ENCODE assay signal across 11 cellular contexts in genomic region chr9:72951520-72952393, GRCh38. TPM values are rescaled to one million over a fixed set of nuclear protein-coding genes. Genes with fewer than 3 reads are reported as not detected.
DNase-seq lines count a peak whose midpoint lies in the region; ATAC-seq, FAIRE-seq and TF ChIP-seq lines count a peak whose summit lies in the region.
"Had no signal": no experiment of that assay in that cellular context is flagged by ENCODE, and none has a peak within 500 bp of the region (broad histone marks: within the 10 kb centered on the region; RNA-seq: fewer than 3 reads in every experiment).

No MANE protein-coding gene starts in this region.

- POLR2A ChIA-PET in A549 (lab: Yijun Ruan, JAX) = interaction anchor here (0.7 to 5.8 kb wide), 17 partner anchors 8 to 122 kb away, joined by 3 to 77 read pairs (median 3); no protein-coding TSS in a partner anchor
- POLR2A ChIA-PET in OCI-LY7 (lab: Charles Lee) = interaction anchor here (0.7 to 1.0 kb wide), 2 partner anchors 10 to 21 kb away, joined by 3 read pairs; no protein-coding TSS in a partner anchor

- peak overlapping the region; percentile 67 for H3K4me3 ChIP-seq in A549
- no peak overlapping the region for H3K4me3 ChIP-seq in OCI-LY7 (ENCODE audit: low read depth, low read length, poor library complexity, severe bottlenecking)
- peak overlapping the region; percentile 53 for H3K4me3 ChIP-seq in fibroblast of villous mesenchyme (ENCODE audit: low read depth, low read length)
- H3K4me3 ChIP-seq in pancreas = peak overlapping the region; percentile 28 to 46 (median 39)
- H3K4me3 ChIP-seq: lung had no signal

- WGBS in A549 (ENCODE audit: missing lambda C conversion rate) = under 1% methylated on average over 5 of the region's 5 CpGs
- 1 to 3% methylated on average over 5 of the region's 5 CpGs for WGBS in pancreas, 2 donors

- CTCF ChIA-PET in A549 (lab: Yijun Ruan, JAX) (interaction anchor here (0.9 to 3.5 kb wide), 13 partner anchors 8 to 131 kb away, joined by 3 to 25 read pairs (median 4); no protein-coding TSS in a partner anchor), OCI-LY7 (lab: Charles Lee; ENCODE audit: unreplicated experiment) (no interaction called here)

- no peak for TF ChIP-seq POLR2A in A549 (IDR thresholded peaks at IDR 0.05; ENCODE audit: low read length)

- H3K79me2 ChIP-seq in OCI-LY7 (ENCODE audit: insufficient read depth, low read depth, low read length) = no peaks in the 10 kb centered on the region

- H3K4me1 ChIP-seq in A549 (peaks cover 23% of the 10 kb centered on the region), OCI-LY7 (ENCODE audit: insufficient read depth, low read length, poor library complexity, severe bottlenecking) (peaks cover 11% of the 10 kb centered on the region), pancreas (peaks cover 27 to 31% (median 29%) of the 10 kb centered on the region in 3 donors)

- H4K20me1 ChIP-seq in OCI-LY7 (ENCODE audit: insufficient read depth, low read length) = no peaks in the 10 kb centered on the region

- H3K4me2 ChIP-seq in A549 (peak overlapping the region; percentile 94), OCI-LY7 (ENCODE audit: low read length) (no peak overlapping the region)

- FAIRE-seq in A549 (lab: Jason Lieb, UNC) = no peak
- peak; percentile 49 for FAIRE-seq in pancreas (lab: Jason Lieb, UNC)

- H3K9me3 Mint-ChIP-seq in activated T-cell treated with anti-CD3 and anti-CD28 coated beads, Interleukin-2, amount 50 U/mL, for 4 hours = no peaks in the 10 kb centered on the region

- no peak for TF ChIP-seq RAD21 in A549 (conservative IDR thresholded peaks at IDR 0.05 in 1 of 2, IDR thresholded peaks at IDR 0.05 in 1 of 2)

- intact Hi-C loops in OCI-LY7 (cut with micrococcal nuclease; ENCODE audit: unreplicated experiment) (no loop called here), pancreas (cut with DNase I) (no loop called here)

- peaks cover 20% of the 10 kb centered on the region for H3K27me3 Mint-ChIP-seq in activated T-cell treated with anti-CD3 and anti-CD28 coated beads, Interleukin-2, amount 50 U/mL, for 4 hours (ENCODE audit: low read depth)

- no peaks in the 10 kb centered on the region for H3K9me3 ChIP-seq in A549
- no peaks in the 10 kb centered on the region for H3K9me3 ChIP-seq in OCI-LY7 (ENCODE audit: low read length)
- H3K9me3 ChIP-seq in pancreas = no peaks in the 10 kb centered on the region

- peaks cover 2% of the 10 kb centered on the region for H3K4me1 Mint-ChIP-seq in activated T-cell treated with anti-CD3 and anti-CD28 coated beads, Interleukin-2, amount 50 U/mL, for 4 hours (ENCODE audit: low read depth)

- no peak for TF ChIP-seq EP300 in A549 (IDR thresholded peaks at IDR 0.05)

- H2AFZ ChIP-seq in OCI-LY7 (ENCODE audit: low read length) = peak overlapping the region; percentile 21; the same call in 1 of the 2 replicates

- no peaks in the 10 kb centered on the region for H3K9me2 ChIP-seq in OCI-LY7 (ENCODE audit: insufficient read depth, low read length)

- no peaks in the 10 kb centered on the region for H3K36me3 Mint-ChIP-seq in activated T-cell treated with anti-CD3 and anti-CD28 coated beads, Interleukin-2, amount 50 U/mL, for 4 hours (ENCODE audit: insufficient read depth)

- H3K27ac ChIP-seq in A549 (peak overlapping the region; percentile 90 to 91), OCI-LY7 (ENCODE audit: low read depth, low read length, poor library complexity, severe bottlenecking) (no peak overlapping the region), pancreas (peak overlapping the region; percentile 12 to 91 (median 72))

- H3K27me3 ChIP-seq in pancreas = no peaks in the 10 kb centered on the region

- H3K4me3 Mint-ChIP-seq in activated T-cell treated with anti-CD3 and anti-CD28 coated beads, Interleukin-2, amount 50 U/mL, for 4 hours = no peak overlapping the region

- no peaks in the 10 kb centered on the region for H3K36me3 ChIP-seq in OCI-LY7 (ENCODE audit: insufficient read depth, low read length)
- H3K36me3 ChIP-seq in pancreas = no peaks in the 10 kb centered on the region

- TF ChIP-seq CTCF in A549 (IDR thresholded peaks at IDR 0.05) = no peak
- no peak for TF ChIP-seq CTCF in OCI-LY7 (conservative IDR thresholded peaks at IDR 0.05; ENCODE audit: low read length)
- TF ChIP-seq CTCF in fibroblast of villous mesenchyme (IDR thresholded peaks at IDR 0.05; ENCODE audit: insufficient read depth, low read depth, low read length) = no peak
- no peak for TF ChIP-seq CTCF in pancreas (IDR thresholded peaks at IDR 0.05)

- no TSS peak for BruUV-seq in OCI-LY7 (replicated peaks; lab: Mats Ljungman, UMichigan)

- DNase-seq in A549 (ENCODE audit: low read depth in 1 of 2, low spot score in 1 of 2) (peak in 1 of 2 experiments; percentile 61), OCI-LY7 (ENCODE audit: low spot score) (no peak), fibroblast of villous mesenchyme (ENCODE audit: low read depth) (no peak), pancreas (no peak), activated gamma-delta T cell treated with Interleukin-2 at 50 U/mL for 16 hours (no peak)
- no peak for DNase-seq in activated T-cell treated with anti-CD3 and anti-CD28 coated beads, Interleukin-2, amount 50 U/mL, for 1 hour
- DNase-seq in activated T-cell treated with anti-CD3 and anti-CD28 coated beads, Interleukin-2, amount 50 U/mL, for 4 hours = no peak
- DNase-seq: activated naive CD4-positive, alpha-beta T cell treated with anti-CD3 and anti-CD28 coated beads, Interleukin-2, amount 50 U/mL, for 16 hours; C1 segment of cervical spinal cord had no signal

- no peak for ATAC-seq in A549
- ATAC-seq in pancreas = peak in 3 of 4 donors; percentile 21 to 31 (median 28)
- ATAC-seq in GM18498 (IDR thresholded peaks at IDR 0.05; ENCODE audit: unreplicated experiment) = no peak
- ATAC-seq in activated T-cell treated with anti-CD3 and anti-CD28 coated beads, Interleukin-2, amount 50 U/mL, for 4 hours = no peak

TF ChIP-seq in A549, 52 proteins besides CTCF, POLR2A, EP300 and RAD21 (continues in another document):
- no peak for TF ChIP-seq ELK1 (IDR thresholded peaks at IDR 0.05; ENCODE audit: low read depth, low read length)
- no peak for TF ChIP-seq NPAS2 (CRISPR knock-in tag; IDR thresholded peaks at IDR 0.05; ENCODE audit: borderline replicate concordance)
- no peak for TF ChIP-seq BHLHE40 (IDR thresholded peaks at IDR 0.05; ENCODE audit: low read depth, low read length)
- no peak for TF ChIP-seq FOSL2 (IDR thresholded peaks at IDR 0.05)
- peak; percentile 37; the same call in 1 of the 2 replicates for TF ChIP-seq FOSL2 (CRISPR knock-in tag; IDR thresholded peaks at IDR 0.05)
- TF ChIP-seq NFE2L2 (conservative IDR thresholded peaks at IDR 0.05; ENCODE audit: low read length) = no peak
- no peak for TF ChIP-seq RCOR1 (IDR thresholded peaks at IDR 0.05; ENCODE audit: low read depth, low read length)
- TF ChIP-seq CHD2 (IDR thresholded peaks at IDR 0.05; ENCODE audit: low read length, partially characterized antibody) = no peak
- no peak for TF ChIP-seq CBX2 (IDR thresholded peaks at IDR 0.05; ENCODE audit: borderline replicate concordance, low read depth)
- no peak for TF ChIP-seq MYC (IDR thresholded peaks at IDR 0.05; ENCODE audit: borderline replicate concordance, low read length)
- TF ChIP-seq ZFP36 (IDR thresholded peaks at IDR 0.05; ENCODE audit: borderline replicate concordance, partially characterized antibody) = no peak
- no peak for TF ChIP-seq ZNF302 (CRISPR knock-in tag; IDR thresholded peaks at IDR 0.05)
- TF ChIP-seq TP53 (CRISPR knock-in tag; IDR thresholded peaks at IDR 0.05) = peak; percentile 10; the same call in 1 of the 2 replicates
- TF ChIP-seq CHD4 (IDR thresholded peaks at IDR 0.05; ENCODE audit: borderline replicate concordance) = no peak
- TF ChIP-seq KDM1A (IDR thresholded peaks at IDR 0.05; ENCODE audit: low read depth) = no peak
- 0 out of 2 replicates have a peak, but pooled peaks have one; percentile 16 for TF ChIP-seq TFCP2L1 (CRISPR knock-in tag; IDR thresholded peaks at IDR 0.05)
- TF ChIP-seq RNF2 (IDR thresholded peaks at IDR 0.05; ENCODE audit: borderline replicate concordance, low read depth) = no peak
- no peak for TF ChIP-seq RARB (CRISPR knock-in tag; IDR thresholded peaks at IDR 0.05)
- no peak for TF ChIP-seq USF2 (IDR thresholded peaks at IDR 0.05)
- no peak for TF ChIP-seq HES2 (IDR thresholded peaks at IDR 0.05)
- no peak for TF ChIP-seq KDM5A (IDR thresholded peaks at IDR 0.05)

RNA-seq across cellular contexts. Expression of gene ALDH1A1, which starts 1.1 kb away (rescaled TPM):
- polyA plus RNA-seq in A549 (2011; rRNA removed) (6,119 and 8,617 TPM in 2 replicates), A549 (2017; fragmentation: RNase III; extraction: RNeasy Plus Mini Kit Qiagen cat#74134 plus additional on column Dnase treatment) (9,362 to 9,987 TPM (median 9,373 TPM) in 3 replicates), pancreas (100 to 1,000 TPM; 162 to 275 TPM)
- 2,623 and 3,095 TPM in 2 replicates for polyA plus RNA-seq in A549 (2012; cell fraction: cytosol; rRNA removed)
- polyA plus RNA-seq in A549 (2012; cell fraction: nucleus; rRNA removed) = 1,463 and 2,252 TPM in 2 replicates
- polyA minus RNA-seq in A549 (2011; rRNA and poly(A)+ RNA removed) = 2,553 and 2,631 TPM in 2 replicates
- not detected in 2 replicates for total RNA-seq in OCI-LY7 (2014; rRNA removed; shearing (Covaris generic))
- total RNA-seq in OCI-LY7 (2022) (not detected in 2 replicates), fibroblast of villous mesenchyme (161 and 450 TPM in 2 replicates), pancreas (100 to 1,000 TPM; 141 to 259 (median 176) TPM)
- total RNA-seq in activated T-cell treated with anti-CD3 and anti-CD28 coated beads, Interleukin-2, amount 50 U/mL, for 4 hours = under 1 TPM; 0.16 to 0.35 (median 0.22) TPM

Comparison
In these comparisons a context has a peak if more than half of its experiments do, and no peak if none do; other contexts are left out.
1. ATAC-seq: peak in pancreas (3 of 4); none in A549 (0 of 2), GM18498 (single experiment) and activated T-cell treated with anti-CD3 and anti-CD28 coated beads, Interleukin-2, amount 50 U/mL, for 4 hours (0 of 2).
2. RNA of gene ALDH1A1, which starts 1.1 kb away (total RNA-seq): 161 to 450 TPM in fibroblast of villous mesenchyme and 141 to 259 TPM in pancreas; 0.16 to 0.35 TPM in activated T-cell treated with anti-CD3 and anti-CD28 coated beads, Interleukin-2, amount 50 U/mL, for 4 hours and not detected in OCI-LY7; every median in the first group is over 100 times any median in the second.